ENCODE assay signal across 8 cellular contexts in genomic region chr13:49246850-49247721, GRCh38. TPM values are rescaled to one million over a fixed set of nuclear protein-coding genes. Genes with fewer than 3 reads are reported as not detected.
A peak's percentile ranks its signal among the peaks of the same experiment; 100 is the strongest.
DNase-seq lines count a peak whose midpoint lies in the region; ATAC-seq lines count a peak whose summit lies in the region.

No MANE protein-coding gene starts in this region.

- peak overlapping the region; percentile 94 for H3K4me3 ChIP-seq in iPS-11a (ENCODE audit: low read depth, low read length)

- H3K4me1 Mint-ChIP-seq in activated CD4-positive, alpha-beta T cell treated with anti-CD3 and anti-CD28 coated beads for 36 hours, result peaks cover 32% of the 10 kb centered on the region
- H3K4me1 Mint-ChIP-seq in activated T-helper 2 cell treated with anti-CD3 and anti-CD28 coated beads, Interferon-gamma antibody, Interleukin-2, Interleukin-4, amounts not matched to agents 10 μg/mL and 5 μg/mL and 100 μg/mL, durations not matched to agents 14 hours and 24 hours and 36 hours (ENCODE audit: low read depth), result peaks cover 22% of the 10 kb centered on the region
- H3K4me1 Mint-ChIP-seq in stimulated activated memory B cell treated with anti-CD40 and anti-IgM and Interleukin-4, amounts not matched to agents 10 μg/mL and 1 μg/mL and 100 μg/mL, for 72 hours, result peaks cover 21% of the 10 kb centered on the region

- intact Hi-C loops in activated CD4-positive, alpha-beta T cell treated with anti-CD3 and anti-CD28 coated beads for 36 hours (cut with DNase I, micrococcal nuclease), result loop anchor here in 1 of 2 experiments (1.0 to 5.0 kb wide), 5 partner anchors 198 to 689 kb away; partner anchors contain the start of genes CAB39L, FNDC3A, KPNA3 and SETDB2
- intact Hi-C loops in activated T-helper 2 cell treated with anti-CD3 and anti-CD28 coated beads, Interferon-gamma antibody, Interleukin-2, Interleukin-4, amounts not matched to agents 10 μg/mL and 5 μg/mL and 100 μg/mL, durations not matched to agents 14 hours and 24 hours and 36 hours (cut with micrococcal nuclease), result loop anchor here (1.0 to 10.0 kb wide), 4 partner anchors 137 to 545 kb away; partner anchors contain the start of genes CAB39L, KPNA3 and SETDB2

- H3K27me3 Mint-ChIP-seq in activated CD4-positive, alpha-beta T cell treated with anti-CD3 and anti-CD28 coated beads for 36 hours, result peaks cover 2% of the 10 kb centered on the region
- peaks cover 11% of the 10 kb centered on the region for H3K27me3 Mint-ChIP-seq in activated T-helper 2 cell treated with anti-CD3 and anti-CD28 coated beads, Interferon-gamma antibody, Interleukin-2, Interleukin-4, amounts not matched to agents 10 μg/mL and 5 μg/mL and 100 μg/mL, durations not matched to agents 14 hours and 24 hours and 36 hours (ENCODE audit: low read depth)
- H3K27me3 Mint-ChIP-seq in stimulated activated memory B cell treated with anti-CD40 and anti-IgM and Interleukin-4, amounts not matched to agents 10 μg/mL and 1 μg/mL and 100 μg/mL, for 72 hours, result no peaks in the 10 kb centered on the region

- peak overlapping the region; percentile 96 for H3K27ac Mint-ChIP-seq in activated CD4-positive, alpha-beta T cell treated with anti-CD3 and anti-CD28 coated beads for 36 hours
- H3K27ac Mint-ChIP-seq in activated T-helper 2 cell treated with anti-CD3 and anti-CD28 coated beads, Interferon-gamma antibody, Interleukin-2, Interleukin-4, amounts not matched to agents 10 μg/mL and 5 μg/mL and 100 μg/mL, durations not matched to agents 14 hours and 24 hours and 36 hours, result peak overlapping the region; percentile 96
- peak overlapping the region; percentile 95 for H3K27ac Mint-ChIP-seq in stimulated activated memory B cell treated with anti-CD40 and anti-IgM and Interleukin-4, amounts not matched to agents 10 μg/mL and 1 μg/mL and 100 μg/mL, for 72 hours

- CTCF ChIA-PET in activated CD4-positive, alpha-beta T cell treated with anti-CD3 and anti-CD28 coated beads for 36 hours (lab: Charles Lee), result interaction anchor here (0.6 to 2.0 kb wide), 4 partner anchors 10 to 165 kb away, joined by 3 to 6 read pairs (median 4); no protein-coding TSS in a partner anchor

- H3K9me3 Mint-ChIP-seq in activated CD4-positive, alpha-beta T cell treated with anti-CD3 and anti-CD28 coated beads for 36 hours (ENCODE audit: low read depth), result no peaks in the 10 kb centered on the region
- H3K9me3 Mint-ChIP-seq in activated T-helper 2 cell treated with anti-CD3 and anti-CD28 coated beads, Interferon-gamma antibody, Interleukin-2, Interleukin-4, amounts not matched to agents 10 μg/mL and 5 μg/mL and 100 μg/mL, durations not matched to agents 14 hours and 24 hours and 36 hours, result no peaks in the 10 kb centered on the region
- no peaks in the 10 kb centered on the region for H3K9me3 Mint-ChIP-seq in stimulated activated memory B cell treated with anti-CD40 and anti-IgM and Interleukin-4, amounts not matched to agents 10 μg/mL and 1 μg/mL and 100 μg/mL, for 72 hours

- ATAC-seq in activated CD4-positive, alpha-beta T cell treated with anti-CD3 and anti-CD28 coated beads for 36 hours, result peak; percentile 30
- peak; percentile 34 for ATAC-seq in HG03095 (IDR thresholded peaks at IDR 0.05; ENCODE audit: unreplicated experiment)
- ATAC-seq in stimulated activated memory B cell treated with anti-CD40 and anti-IgM and Interleukin-4, amounts not matched to agents 10 μg/mL and 1 μg/mL and 100 μg/mL, for 72 hours, result peak; percentile 71

- DNase-seq in activated CD4-positive, alpha-beta T cell treated with anti-CD3 and anti-CD28 coated beads for 36 hours, result no peak
- DNase-seq in activated CD4-positive, alpha-beta T cell treated with anti-CD3 and anti-CD28 coated beads for 1 hour, result no peak
- DNase-seq in activated T-helper 2 cell treated with anti-CD3 and anti-CD28 coated beads, Interferon-gamma antibody, Interleukin-2, Interleukin-4, amounts not matched to agents 10 μg/mL and 5 μg/mL and 100 μg/mL, durations not matched to agents 14 hours and 24 hours and 36 hours (ENCODE audit: low spot score), result no peak
- no peak for DNase-seq in NK-92 treated with Interleukin-12 subunit alpha and Interleukin-12 subunit beta, amount 100 ng/mL, for 24 hours (lab: John Stamatoyannopoulos, UW)
- no peak for DNase-seq in A172 (ENCODE audit: low spot score)

- POLR2A ChIA-PET in activated CD4-positive, alpha-beta T cell treated with anti-CD3 and anti-CD28 coated beads for 36 hours (lab: Charles Lee), result interaction anchor here (0.6 to 1.7 kb wide), 3 partner anchors 10 to 249 kb away, joined by 3 to 7 read pairs (median 5); partner anchors contain the start of gene PHF11

- peaks cover 5% of the 10 kb centered on the region for H3K36me3 Mint-ChIP-seq in activated CD4-positive, alpha-beta T cell treated with anti-CD3 and anti-CD28 coated beads for 36 hours (ENCODE audit: low read depth)
- peaks cover 8% of the 10 kb centered on the region for H3K36me3 Mint-ChIP-seq in activated T-helper 2 cell treated with anti-CD3 and anti-CD28 coated beads, Interferon-gamma antibody, Interleukin-2, Interleukin-4, amounts not matched to agents 10 μg/mL and 5 μg/mL and 100 μg/mL, durations not matched to agents 14 hours and 24 hours and 36 hours (ENCODE audit: low read depth)
- H3K36me3 Mint-ChIP-seq in stimulated activated memory B cell treated with anti-CD40 and anti-IgM and Interleukin-4, amounts not matched to agents 10 μg/mL and 1 μg/mL and 100 μg/mL, for 72 hours, result peaks cover 11% of the 10 kb centered on the region

- peak overlapping the region; percentile 92 for H3K4me3 Mint-ChIP-seq in activated CD4-positive, alpha-beta T cell treated with anti-CD3 and anti-CD28 coated beads for 36 hours
- H3K4me3 Mint-ChIP-seq in activated T-helper 2 cell treated with anti-CD3 and anti-CD28 coated beads, Interferon-gamma antibody, Interleukin-2, Interleukin-4, amounts not matched to agents 10 μg/mL and 5 μg/mL and 100 μg/mL, durations not matched to agents 14 hours and 24 hours and 36 hours (ENCODE audit: low read depth), result peak overlapping the region; percentile 93
- peak overlapping the region; percentile 99 for H3K4me3 Mint-ChIP-seq in stimulated activated memory B cell treated with anti-CD40 and anti-IgM and Interleukin-4, amounts not matched to agents 10 μg/mL and 1 μg/mL and 100 μg/mL, for 72 hours

RNA-seq across cellular contexts. Expression of gene CDADC1, which starts 0.6 kb away (rescaled TPM):
- 1 to 10 TPM; 8.5 to 9.7 TPM for total RNA-seq in activated CD4-positive, alpha-beta T cell treated with anti-CD3 and anti-CD28 coated beads for 36 hours
- 7.4 and 8.6 TPM in 2 replicates for total RNA-seq in activated T-helper 2 cell treated with anti-CD3 and anti-CD28 coated beads, Interferon-gamma antibody, Interleukin-2, Interleukin-4, amounts not matched to agents 10 μg/mL and 5 μg/mL and 100 μg/mL, durations not matched to agents 14 hours and 24 hours and 36 hours
- total RNA-seq in A172 (2014; rRNA removed; shearing (Covaris generic)), result 7.0 and 27.1 TPM in 2 replicates

RNA-seq across cellular contexts. Expression of gene MLNR, which starts 26.9 kb away (rescaled TPM):
- not detected for total RNA-seq in activated CD4-positive, alpha-beta T cell treated with anti-CD3 and anti-CD28 coated beads for 36 hours
- total RNA-seq in activated T-helper 2 cell treated with anti-CD3 and anti-CD28 coated beads, Interferon-gamma antibody, Interleukin-2, Interleukin-4, amounts not matched to agents 10 μg/mL and 5 μg/mL and 100 μg/mL, durations not matched to agents 14 hours and 24 hours and 36 hours, result not detected in 2 replicates
- not detected in 2 replicates for total RNA-seq in A172 (2014; rRNA removed; shearing (Covaris generic))
